Comparison of ENCODE assay signal across 1 cellular context in the genomic region with DNA sequence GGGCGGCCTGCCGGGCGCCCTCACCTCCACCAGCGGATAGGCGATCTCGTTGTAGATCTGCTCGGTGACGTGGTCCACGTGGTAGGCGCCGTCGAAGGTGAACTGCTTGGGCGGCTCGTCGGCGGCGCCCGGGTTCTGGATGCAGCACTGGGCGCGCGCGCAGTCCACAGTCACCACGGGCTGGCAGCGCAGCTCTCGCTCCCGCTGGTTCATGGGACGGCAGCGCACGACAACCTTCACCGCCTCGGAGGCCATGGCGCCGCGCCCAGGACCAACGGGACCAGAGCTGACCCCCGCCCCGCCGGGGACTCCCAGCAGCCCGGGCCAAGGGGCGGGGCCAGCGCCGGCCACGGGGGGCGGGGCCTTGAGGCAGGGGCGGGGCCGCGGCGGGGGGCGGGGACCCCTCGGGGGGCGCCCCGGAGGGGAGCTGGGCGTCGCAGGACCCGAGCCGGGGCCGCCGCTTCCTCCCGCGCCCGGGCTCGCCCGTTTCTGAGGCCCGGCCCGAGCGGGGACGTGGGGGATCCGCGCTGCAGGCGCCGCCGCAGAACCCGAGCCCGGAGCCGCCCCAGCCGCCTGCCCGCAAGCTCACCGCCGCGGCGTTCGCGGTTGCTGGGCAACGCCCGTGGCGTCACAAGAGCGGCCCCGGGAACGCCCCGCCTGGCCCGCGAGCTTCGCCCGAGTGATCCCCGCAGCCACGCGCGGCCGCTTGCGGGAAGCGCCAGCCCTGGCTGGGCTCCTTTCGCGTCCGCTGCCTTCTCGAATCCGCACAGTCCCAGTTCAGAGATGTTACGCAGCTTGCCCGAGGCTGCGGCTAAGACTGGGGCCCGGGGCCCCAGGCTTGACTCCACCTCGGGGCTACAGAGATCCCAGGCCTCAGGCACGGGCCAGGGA.
A peak's percentile ranks its signal among the peaks of the same experiment; 100 is the strongest.
TF ChIP-seq lines count a peak whose summit lies in the region.

KIF17 (minus strand) TSS at position 556 of the 891 bp plus-strand sequence; CDS start at position 255, 301 bp downstream.

TF ChIP-seq in HepG2, 621 proteins besides CTCF, POLR2A, EP300 and RAD21 (continued from another document):
- TF ChIP-seq, protein P1, sequence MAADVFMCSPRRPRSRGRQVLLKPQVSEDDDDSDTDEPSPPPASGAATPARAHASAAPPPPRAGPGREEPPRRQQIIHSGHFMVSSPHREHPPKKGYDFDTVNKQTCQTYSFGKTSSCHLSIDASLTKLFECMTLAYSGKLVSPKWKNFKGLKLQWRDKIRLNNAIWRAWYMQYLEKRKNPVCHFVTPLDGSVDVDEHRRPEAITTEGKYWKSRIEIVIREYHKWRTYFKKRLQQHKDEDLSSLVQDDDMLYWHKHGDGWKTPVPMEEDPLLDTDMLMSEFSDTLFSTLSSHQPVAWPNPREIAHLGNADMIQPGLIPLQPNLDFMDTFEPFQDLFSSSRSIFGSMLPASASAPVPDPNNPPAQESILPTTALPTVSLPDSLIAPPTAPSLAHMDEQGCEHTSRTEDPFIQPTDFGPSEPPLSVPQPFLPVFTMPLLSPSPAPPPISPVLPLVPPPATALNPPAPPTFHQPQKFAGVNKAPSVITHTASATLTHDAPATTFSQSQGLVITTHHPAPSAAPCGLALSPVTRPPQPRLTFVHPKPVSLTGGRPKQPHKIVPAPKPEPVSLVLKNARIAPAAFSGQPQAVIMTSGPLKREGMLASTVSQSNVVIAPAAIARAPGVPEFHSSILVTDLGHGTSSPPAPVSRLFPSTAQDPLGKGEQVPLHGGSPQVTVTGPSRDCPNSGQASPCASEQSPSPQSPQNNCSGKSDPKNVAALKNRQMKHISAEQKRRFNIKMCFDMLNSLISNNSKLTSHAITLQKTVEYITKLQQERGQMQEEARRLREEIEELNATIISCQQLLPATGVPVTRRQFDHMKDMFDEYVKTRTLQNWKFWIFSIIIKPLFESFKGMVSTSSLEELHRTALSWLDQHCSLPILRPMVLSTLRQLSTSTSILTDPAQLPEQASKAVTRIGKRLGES (CRISPR knock-in tag; IDR thresholded peaks at IDR 0.05; ENCODE audit: borderline replicate concordance) = no peak
- no peak for TF ChIP-seq ZNF780A (CRISPR knock-in tag; IDR thresholded peaks at IDR 0.05)
- peak; percentile 57 for TF ChIP-seq ZNF687 (CRISPR knock-in tag; IDR thresholded peaks at IDR 0.05)
- no peak for TF ChIP-seq RXRA (CRISPR knock-in tag; IDR thresholded peaks at IDR 0.05)
- TF ChIP-seq ZNF816 (CRISPR knock-in tag; IDR thresholded peaks at IDR 0.05; ENCODE audit: borderline replicate concordance) = no peak
- TF ChIP-seq, protein P2, sequence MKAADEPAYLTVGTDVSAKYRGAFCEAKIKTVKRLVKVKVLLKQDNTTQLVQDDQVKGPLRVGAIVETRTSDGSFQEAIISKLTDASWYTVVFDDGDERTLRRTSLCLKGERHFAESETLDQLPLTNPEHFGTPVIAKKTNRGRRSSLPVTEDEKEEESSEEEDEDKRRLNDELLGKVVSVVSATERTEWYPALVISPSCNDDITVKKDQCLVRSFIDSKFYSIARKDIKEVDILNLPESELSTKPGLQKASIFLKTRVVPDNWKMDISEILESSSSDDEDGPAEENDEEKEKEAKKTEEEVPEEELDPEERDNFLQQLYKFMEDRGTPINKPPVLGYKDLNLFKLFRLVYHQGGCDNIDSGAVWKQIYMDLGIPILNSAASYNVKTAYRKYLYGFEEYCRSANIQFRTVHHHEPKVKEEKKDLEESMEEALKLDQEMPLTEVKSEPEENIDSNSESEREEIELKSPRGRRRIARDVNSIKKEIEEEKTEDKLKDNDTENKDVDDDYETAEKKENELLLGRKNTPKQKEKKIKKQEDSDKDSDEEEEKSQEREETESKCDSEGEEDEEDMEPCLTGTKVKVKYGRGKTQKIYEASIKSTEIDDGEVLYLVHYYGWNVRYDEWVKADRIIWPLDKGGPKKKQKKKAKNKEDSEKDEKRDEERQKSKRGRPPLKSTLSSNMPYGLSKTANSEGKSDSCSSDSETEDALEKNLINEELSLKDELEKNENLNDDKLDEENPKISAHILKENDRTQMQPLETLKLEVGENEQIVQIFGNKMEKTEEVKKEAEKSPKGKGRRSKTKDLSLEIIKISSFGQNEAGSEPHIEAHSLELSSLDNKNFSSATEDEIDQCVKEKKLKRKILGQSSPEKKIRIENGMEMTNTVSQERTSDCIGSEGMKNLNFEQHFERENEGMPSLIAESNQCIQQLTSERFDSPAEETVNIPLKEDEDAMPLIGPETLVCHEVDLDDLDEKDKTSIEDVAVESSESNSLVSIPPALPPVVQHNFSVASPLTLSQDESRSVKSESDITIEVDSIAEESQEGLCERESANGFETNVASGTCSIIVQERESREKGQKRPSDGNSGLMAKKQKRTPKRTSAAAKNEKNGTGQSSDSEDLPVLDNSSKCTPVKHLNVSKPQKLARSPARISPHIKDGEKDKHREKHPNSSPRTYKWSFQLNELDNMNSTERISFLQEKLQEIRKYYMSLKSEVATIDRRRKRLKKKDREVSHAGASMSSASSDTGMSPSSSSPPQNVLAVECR (CRISPR knock-in tag; IDR thresholded peaks at IDR 0.05; ENCODE audit: borderline replicate concordance) = peak; percentile 47; the same call in 1 of the 2 replicates
- no peak for TF ChIP-seq AGO2 (optimal IDR thresholded peaks at IDR 0.05; ENCODE audit: low read depth, low read length)
- no peak for TF ChIP-seq ZNF556 (CRISPR knock-in tag; IDR thresholded peaks at IDR 0.05; ENCODE audit: borderline replicate concordance)
- no peak for TF ChIP-seq ZNF292 (CRISPR knock-in tag; IDR thresholded peaks at IDR 0.05; ENCODE audit: borderline replicate concordance, low read depth)
- no peak for TF ChIP-seq ZNF335 (CRISPR knock-in tag; IDR thresholded peaks at IDR 0.05)
- TF ChIP-seq, protein P3, sequence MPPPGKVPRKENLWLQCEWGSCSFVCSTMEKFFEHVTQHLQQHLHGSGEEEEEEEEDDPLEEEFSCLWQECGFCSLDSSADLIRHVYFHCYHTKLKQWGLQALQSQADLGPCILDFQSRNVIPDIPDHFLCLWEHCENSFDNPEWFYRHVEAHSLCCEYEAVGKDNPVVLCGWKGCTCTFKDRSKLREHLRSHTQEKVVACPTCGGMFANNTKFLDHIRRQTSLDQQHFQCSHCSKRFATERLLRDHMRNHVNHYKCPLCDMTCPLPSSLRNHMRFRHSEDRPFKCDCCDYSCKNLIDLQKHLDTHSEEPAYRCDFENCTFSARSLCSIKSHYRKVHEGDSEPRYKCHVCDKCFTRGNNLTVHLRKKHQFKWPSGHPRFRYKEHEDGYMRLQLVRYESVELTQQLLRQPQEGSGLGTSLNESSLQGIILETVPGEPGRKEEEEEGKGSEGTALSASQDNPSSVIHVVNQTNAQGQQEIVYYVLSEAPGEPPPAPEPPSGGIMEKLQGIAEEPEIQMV (CRISPR knock-in tag; IDR thresholded peaks at IDR 0.05; ENCODE audit: low read depth) = peak; percentile 96
- TF ChIP-seq SCMH1 (CRISPR knock-in tag; IDR thresholded peaks at IDR 0.05; ENCODE audit: borderline replicate concordance) = no peak
- 0 out of 2 replicates have a peak, but pooled peaks have one; percentile 23 for TF ChIP-seq PHF8 (CRISPR knock-in tag; IDR thresholded peaks at IDR 0.05)
- no peak for TF ChIP-seq SOX13 (IDR thresholded peaks at IDR 0.05)
- TF ChIP-seq SOX13 (CRISPR knock-in tag; conservative IDR thresholded peaks at IDR 0.05 in 1 of 2, IDR thresholded peaks at IDR 0.05 in 1 of 2) = no peak
- no peak for TF ChIP-seq ZNF775 (CRISPR knock-in tag; IDR thresholded peaks at IDR 0.05; ENCODE audit: borderline replicate concordance)
- no peak for TF ChIP-seq FOXP1 (IDR thresholded peaks at IDR 0.05)
- TF ChIP-seq FOXP1 (CRISPR knock-in tag; IDR thresholded peaks at IDR 0.05) = no peak
- no peak for TF ChIP-seq ZNF430 (CRISPR knock-in tag; IDR thresholded peaks at IDR 0.05)
- peak; percentile 59; the same call in 1 of the 2 replicates for TF ChIP-seq ATF7-NPFF (CRISPR knock-in tag; IDR thresholded peaks at IDR 0.05; ENCODE audit: low read depth)
- no peak for TF ChIP-seq ZNF589 (CRISPR knock-in tag; conservative IDR thresholded peaks at IDR 0.05)
- 0 out of 2 replicates have a peak, but pooled peaks have one; percentile 37 for TF ChIP-seq RFX3 (CRISPR knock-in tag; IDR thresholded peaks at IDR 0.05)
